In the genomic region with DNA sequence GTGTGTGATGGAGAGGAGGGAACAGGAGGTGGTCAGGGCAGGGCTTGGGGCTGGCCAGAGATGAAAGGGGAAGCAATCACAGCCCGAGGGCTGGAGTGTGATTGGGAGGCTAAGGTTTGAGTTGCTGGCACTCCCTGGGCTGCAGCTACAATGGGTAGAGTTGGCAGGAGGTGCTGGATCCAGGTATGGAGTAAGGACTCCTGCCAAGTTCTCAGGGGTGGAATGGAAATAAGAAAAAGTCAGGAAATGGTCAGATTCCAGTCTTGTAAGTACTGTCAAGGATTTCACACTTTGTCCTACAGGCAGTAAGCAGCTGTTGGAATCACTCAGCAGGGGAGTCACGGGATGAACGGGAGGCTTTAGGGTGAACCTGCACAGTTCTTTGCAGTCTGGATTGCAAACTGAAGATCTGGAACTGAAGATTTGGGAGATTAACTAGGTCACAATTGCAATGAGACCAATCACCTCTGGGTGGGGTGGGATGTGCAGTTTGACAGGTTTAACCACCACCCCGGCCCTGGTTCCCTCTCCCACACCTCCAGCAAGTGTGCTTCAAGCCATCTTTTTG, we compare ENCODE assay signal across 18 cellular contexts. TPM values are rescaled to one million over a fixed set of nuclear protein-coding genes. Genes with fewer than 3 reads are reported as not detected.
A peak's percentile ranks its signal among the peaks of the same experiment; 100 is the strongest.
DNase-seq lines count a peak whose midpoint lies in the region; ATAC-seq and TF ChIP-seq lines count a peak whose summit lies in the region.
"Had no signal": no experiment of that assay in that cellular context is flagged by ENCODE, and none has a peak within 500 bp of the region (broad histone marks: within the 10 kb centered on the region; RNA-seq: fewer than 3 reads in every experiment).

No MANE protein-coding gene starts in this region.

- no peaks in the 10 kb centered on the region for H3K36me3 ChIP-seq in OCI-LY1 (ENCODE audit: insufficient read depth, low read length)
- H3K36me3 ChIP-seq: cardiac muscle cell had no signal

- H3K79me2 ChIP-seq in OCI-LY1 (ENCODE audit: insufficient read depth, low read length), result no peaks in the 10 kb centered on the region

- peaks cover 3% of the 10 kb centered on the region; the same call in 1 of the 2 replicates for H3K27me3 ChIP-seq in OCI-LY1 (ENCODE audit: insufficient read depth, low read length)
- H3K27me3 ChIP-seq in dorsolateral prefrontal cortex, result no peaks in the 10 kb centered on the region

- DNase-seq in dorsolateral prefrontal cortex (no peak), omental fat pad (ENCODE audit: low spot score) (no peak), kidney glomerular epithelial cell (lab: John Stamatoyannopoulos, UW) (no peak)
- DNase-seq: activated CD8-positive, alpha-beta memory T cell treated with anti-CD3 and anti-CD28 coated beads, Interleukin-2, amount 10 ng/mL, durations not matched to agents 7 days and 5 days; mesenchymal stem cell; NCI-H1417 treated with DMSO at 0.1 percent for 48 hours; NCI-H2227 treated with DMSO at 0.1 percent for 48 hours; nucleus accumbens; small intestine had no signal

- no peak overlapping the region for H3K4me3 ChIP-seq in OCI-LY1 (ENCODE audit: low read depth, low read length, poor library complexity, severe bottlenecking)
- H3K4me3 ChIP-seq in dorsolateral prefrontal cortex, result no peak overlapping the region
- H3K4me3 ChIP-seq: cardiac muscle cell had no signal

- TF ChIP-seq CTCF in GM12872 (IDR thresholded peaks at IDR 0.05; ENCODE audit: insufficient read depth, low read depth, low read length) (peak; percentile 24; the same call in 1 of the 3 replicates), OCI-LY1 (IDR thresholded peaks at IDR 0.05; ENCODE audit: low read length) (peak; percentile 16; the same call in 1 of the 2 replicates), dorsolateral prefrontal cortex (IDR thresholded peaks at IDR 0.05 in 54 of 56, conservative IDR thresholded peaks at IDR 0.05 in 2 of 56; ENCODE audit: low read depth in 1 of 56, partially characterized antibody in 56 of 56) (no peak), omental fat pad (IDR thresholded peaks at IDR 0.05) (no peak)

- no peaks in the 10 kb centered on the region for H3F3A ChIP-seq in OCI-LY1 (ENCODE audit: insufficient read depth, low read length)

- no peak overlapping the region for H3K9ac ChIP-seq in OCI-LY1 (ENCODE audit: low read length)
- H3K9ac ChIP-seq: KMS-11 had no signal

- no peak overlapping the region for H3K4me2 ChIP-seq in OCI-LY1 (ENCODE audit: low read length)
- H3K4me2 ChIP-seq: KMS-11 had no signal

- H4K20me1 ChIP-seq in OCI-LY1 (ENCODE audit: insufficient read depth, low read length), result no peaks in the 10 kb centered on the region

- H3K9me3 ChIP-seq in OCI-LY1 (ENCODE audit: low read length), result no peaks in the 10 kb centered on the region

- ATAC-seq in omental fat pad (ENCODE audit: low FRiP score) (peak; percentile 24), HG03175 (IDR thresholded peaks at IDR 0.05; ENCODE audit: unreplicated experiment) (no peak), GM21786 (IDR thresholded peaks at IDR 0.05; ENCODE audit: unreplicated experiment) (no peak)
- ATAC-seq: activated CD8-positive, alpha-beta memory T cell treated with anti-CD3 and anti-CD28 coated beads, Interleukin-2, amount 10 ng/mL, durations not matched to agents 7 days and 5 days; activated naive CD4-positive, alpha-beta T cell treated with anti-CD3 and anti-CD28 coated beads, Interleukin-2, amount 50 U/mL, for 72 hours had no signal

- intact Hi-C loops in dorsolateral prefrontal cortex (cut with DNase I), result loop anchor here (5.0 kb wide), 4 partner anchors 158 to 447 kb away; no protein-coding TSS in a partner anchor

- H3K27ac ChIP-seq in OCI-LY1 (ENCODE audit: low read depth, low read length, poor library complexity, severe bottlenecking), result no peak overlapping the region
- peak overlapping the region in 32 of 59 donors; percentile 10 to 77 (median 50) for H3K27ac ChIP-seq in dorsolateral prefrontal cortex
- H3K27ac ChIP-seq: cardiac muscle cell, KMS-11 had no signal

- H3K4me1 ChIP-seq in OCI-LY1 (ENCODE audit: insufficient read depth, low read length, severe bottlenecking), result peaks cover 6% of the 10 kb centered on the region

- H3K9me2 ChIP-seq in OCI-LY1 (ENCODE audit: low read depth, low read length), result no peaks in the 10 kb centered on the region

- no peak overlapping the region for H2AFZ ChIP-seq in OCI-LY1 (ENCODE audit: low read length)

RNA-seq across cellular contexts. Expression of a gene that starts 10.9 kb away (rescaled TPM):
- total RNA-seq in dorsolateral prefrontal cortex (10 to 100 TPM in 117 of 120 experiments, 1 to 10 TPM in 3; 5.0 to 38.5 (median 18.8) TPM), omental fat pad (10 to 100 TPM; 17.9 to 55.8 (median 27.6) TPM)

RNA-seq across cellular contexts. Expression of a gene that starts 16.8 kb away (rescaled TPM):
- total RNA-seq in dorsolateral prefrontal cortex (not detected), omental fat pad (not detected)
- total RNA-seq: activated CD8-positive, alpha-beta memory T cell treated with anti-CD3 and anti-CD28 coated beads, Interleukin-2, amount 10 ng/mL, durations not matched to agents 7 days and 5 days; activated naive CD4-positive, alpha-beta T cell treated with anti-CD3 and anti-CD28 coated beads, Interleukin-2, amount 50 U/mL, for 72 hours; cardiac muscle cell; frontal cortex; urinary bladder had no signal

RNA-seq across cellular contexts. Expression of a gene that starts 36.2 kb away (rescaled TPM):
- 100 to 1,000 TPM in 119 of 120 experiments, 10 to 100 TPM in 1; 68.9 to 303 (median 203) TPM for total RNA-seq in dorsolateral prefrontal cortex
- total RNA-seq in omental fat pad, result 1 to 10 TPM in 3 of 4 donors, not detected in 1; 1.1 to 1.9 (median 1.3) TPM
- total RNA-seq: activated CD8-positive, alpha-beta memory T cell treated with anti-CD3 and anti-CD28 coated beads, Interleukin-2, amount 10 ng/mL, durations not matched to agents 7 days and 5 days had no signal

Comparison
In these comparisons a context has a peak if more than half of its experiments do, and no peak if none do; other contexts are left out.
1. CTCF ChIP-seq: peak in GM12872 (single experiment) and OCI-LY1 (single experiment); none in dorsolateral prefrontal cortex (0 of 56) and omental fat pad (0 of 3).
2. RNA of a gene that starts 36.2 kb away (total RNA-seq): 68.9 to 303 TPM in dorsolateral prefrontal cortex; 1.1 to 1.9 TPM in omental fat pad; every median in the first group is over 10 times any median in the second.